17 cellular contexts compared by ENCODE assay signal in genomic region chr1:201486158-201486557, GRCh38. TPM values are rescaled to one million over a fixed set of nuclear protein-coding genes. Genes with fewer than 3 reads are reported as not detected.
DNase-seq lines count a peak whose midpoint lies in the region; TF ChIP-seq lines count a peak whose summit lies in the region.
"Had no signal": no experiment of that assay in that cellular context is flagged by ENCODE, and none has a peak within 500 bp of the region (broad histone marks: within the 10 kb centered on the region; RNA-seq: fewer than 3 reads in every experiment).

No MANE protein-coding gene starts in this region.

- H3K4me1 ChIP-seq in mesodermal cell (ENCODE audit: control insufficient read depth, insufficient read depth, low read length, poor library complexity, severe bottlenecking) (peaks cover 24% of the 10 kb centered on the region), tibial nerve (peaks cover 4 to 71% (median 35%) of the 10 kb centered on the region in 4 donors)

- H3K27ac ChIP-seq in coronary artery (peak overlapping the region; percentile 47 to 86), mesodermal cell (ENCODE audit: low read depth, low read length, severe bottlenecking) (peak overlapping the region; percentile 24), tibial nerve (peak overlapping the region; percentile 47 to 98 (median 76))
- H3K27ac ChIP-seq: 22Rv1, body of pancreas, SK-N-MC had no signal

- H3K9me3 ChIP-seq in mesodermal cell (ENCODE audit: control insufficient read depth, low read length) (no peaks in the 10 kb centered on the region), tibial nerve (no peaks in the 10 kb centered on the region)
- H3K9me3 ChIP-seq: body of pancreas had no signal

- 72 to 75% methylated on average over 3 of the region's 3 CpGs for WGBS in mesodermal cell (ENCODE audit: insufficient coverage in 2 of 2), 2 experiments
- 38 to 76% methylated on average over 3 of the region's 3 CpGs for WGBS in tibial nerve, 2 donors

- TF ChIP-seq POLR2A in tibial nerve (IDR thresholded peaks at IDR 0.05), result no peak

- TF ChIP-seq EP300 in tibial nerve (IDR thresholded peaks at IDR 0.05), result no peak

- H3K4me3 ChIP-seq in coronary artery, result no peak overlapping the region
- H3K4me3 ChIP-seq in mesodermal cell (ENCODE audit: extremely low read depth, insufficient read depth, low read length, poor library complexity, severe bottlenecking), result no peak overlapping the region
- H3K4me3 ChIP-seq in tibial nerve, result no peak overlapping the region
- H3K4me3 ChIP-seq: body of pancreas, SK-N-MC had no signal

- TF ChIP-seq CTCF in coronary artery (IDR thresholded peaks at IDR 0.05) (no peak), tibial nerve (IDR thresholded peaks at IDR 0.05) (no peak)

- DNase-seq in DMS53 (lab: John Stamatoyannopoulos, UW) (peak; percentile 21), DMS53 treated with DMSO at 0.1 percent for 48 hours (lab: John Stamatoyannopoulos, UW; ENCODE audit: unreplicated experiment) (no peak), coronary artery (ENCODE audit: low spot score) (no peak), tibial nerve (ENCODE audit: low spot score in 2 of 2) (no peak), germinal center (ENCODE audit: low spot score) (no peak), NCI-H1436 (lab: John Stamatoyannopoulos, UW) (no peak)
- no peak for DNase-seq in stimulated activated CD4-positive, alpha-beta T cell treated with anti-CD3 and anti-CD28 coated beads, Interleukin-4, amount 100 ng/mL, for 1 hour
- DNase-seq: activated CD4-positive, CD25-positive, alpha-beta regulatory T cell; activated T-cell treated with anti-CD3 and anti-CD28 coated beads, Interleukin-2, amount 50 U/mL, for 4 hours; body of pancreas; NCI-H1436 treated with DMSO at 0.1 percent for 48 hours; NCI-H526; stimulated activated CD4-positive, alpha-beta T cell treated with anti-CD3 and anti-CD28 coated beads, Interleukin-4, amount 100 ng/mL, for 24 hours; stimulated activated naive CD8-positive, alpha-beta T cell treated with anti-CD3 and anti-CD28 coated beads, Interleukin-15, amount 100 ng/mL, for 72 hours had no signal

- H3K27me3 ChIP-seq in tibial nerve, result no peaks in the 10 kb centered on the region
- H3K27me3 ChIP-seq: body of pancreas had no signal

- H3K36me3 ChIP-seq in mesodermal cell (ENCODE audit: control insufficient read depth, insufficient read depth, low read length), result peaks cover 6% of the 10 kb centered on the region
- H3K36me3 ChIP-seq in tibial nerve, result peaks cover 6 to 70% (median 9%) of the 10 kb centered on the region in 3 donors

RNA-seq across cellular contexts. Expression of gene PHLDA3, which starts 17.2 kb away (rescaled TPM):
- 71.4 TPM for polyA plus RNA-seq in mesodermal cell (2013, experiment 1 of 2)
- polyA plus RNA-seq in mesodermal cell (2013, experiment 2 of 2), result 50.9 TPM
- total RNA-seq in tibial nerve, result 100 to 1,000 TPM; 243 to 301 (median 271) TPM

RNA-seq across cellular contexts. Expression of gene CSRP1, which starts 20.8 kb away (rescaled TPM):
- polyA plus RNA-seq in mesodermal cell (2013, experiment 1 of 2), result 73.2 TPM
- 56.8 TPM for polyA plus RNA-seq in mesodermal cell (2013, experiment 2 of 2)
- total RNA-seq in tibial nerve, result 1,000 to 10,000 TPM in 3 of 4 donors, 100 to 1,000 TPM in 1; 548 to 1,751 (median 1,444) TPM

RNA-seq across cellular contexts. Expression of gene NAV1, which starts 52.8 kb away (rescaled TPM):
- polyA plus RNA-seq in mesodermal cell (2013, experiment 1 of 2), result 56.2 TPM
- 48.2 TPM for polyA plus RNA-seq in mesodermal cell (2013, experiment 2 of 2)
- total RNA-seq in tibial nerve, result 10 to 100 TPM; 22.9 to 49.2 (median 34.2) TPM

Comparison
In these comparisons a context has a peak if more than half of its experiments do, and no peak if none do; other contexts are left out.
1. H3K27ac ChIP-seq: peak in every context shown above with its lines; median percentile 76 in tibial nerve; 66 in coronary artery; 24 in mesodermal cell.